26 cellular contexts compared by ENCODE assay signal in genomic region chrX:103704863-103705262, GRCh38. TPM values are rescaled to one million over a fixed set of nuclear protein-coding genes. Genes with fewer than 3 reads are reported as not detected.
"Had no signal": no experiment of that assay in that cellular context is flagged by ENCODE, and none has a peak within 500 bp of the region (broad histone marks: within the 10 kb centered on the region; RNA-seq: fewer than 3 reads in every experiment).

No MANE protein-coding gene starts in this region.

- H3K36me3 ChIP-seq: brain microvascular endothelial cell, gastrocnemius medialis, tibial artery had no signal

- H3K27me3 ChIP-seq: brain microvascular endothelial cell, gastrocnemius medialis, hepatocyte, tibial artery had no signal

- H3K4me1 ChIP-seq: gastrocnemius medialis, tibial artery had no signal

- H3K9me3 ChIP-seq: gastrocnemius medialis, mucosa of descending colon, SK-N-SH, tibial artery had no signal

- H3K4me3 ChIP-seq: gastrocnemius medialis, hepatocyte, mucosa of descending colon, smooth muscle cell, tibial artery had no signal

- H3K27ac ChIP-seq: brain microvascular endothelial cell, gastrocnemius medialis, hepatocyte, tibial artery had no signal

- ATAC-seq: activated CD8-positive, alpha-beta memory T cell treated with anti-CD3 and anti-CD28 coated beads, Interleukin-2, amount 10 ng/mL, durations not matched to agents 7 days and 5 days; activated T-helper 17 cell treated with anti-CD3 and anti-CD28 coated beads, Interleukin-2, amount 50 U/mL, for 72 hours; esophagus mucosa; gastrocnemius medialis; left ventricle myocardium superior; mucosa of descending colon; sciatic nerve had no signal

- DNase-seq: activated B cell treated with CpG ODN at 0.5 μM for 24 hours; activated CD4-positive, alpha-beta memory T cell treated with anti-CD3 and anti-CD28 coated beads, Interleukin-2, amount 10 ng/mL, durations not matched to agents 7 days and 5 days; activated CD4-positive, alpha-beta T cell treated with anti-CD3 and anti-CD28 coated beads for 4 hours; activated CD8-positive, alpha-beta memory T cell treated with anti-CD3 and anti-CD28 coated beads, Interleukin-2, amount 10 ng/mL, durations not matched to agents 7 days and 5 days; activated naive CD4-positive, alpha-beta T cell; activated naive CD8-positive, alpha-beta T cell treated with anti-CD3 and anti-CD28 coated beads for 36 hours; activated T-cell treated with anti-CD3 and anti-CD28 coated beads, Interleukin-2, amount 50 U/mL, for 1 hour; amniotic stem cell; brain microvascular endothelial cell; effector CD8-positive, alpha-beta T cell; gastrocnemius medialis; left ventricle myocardium superior; mucosa of descending colon; naive B cell; SK-N-SH; stimulated activated CD4-positive, alpha-beta T cell treated with anti-CD3 and anti-CD28 coated beads, Interleukin-4, amount 100 ng/mL, for 1 hour; tibial artery had no signal

RNA-seq across cellular contexts. Expression of gene TMEM31, which starts 5.8 kb away (rescaled TPM):
- total RNA-seq: activated B cell treated with CpG ODN at 0.5 μM for 24 hours; activated CD4-positive, alpha-beta memory T cell treated with anti-CD3 and anti-CD28 coated beads, Interleukin-2, amount 10 ng/mL, durations not matched to agents 7 days and 5 days; activated CD8-positive, alpha-beta memory T cell treated with anti-CD3 and anti-CD28 coated beads, Interleukin-2, amount 10 ng/mL, durations not matched to agents 7 days and 5 days; activated naive CD8-positive, alpha-beta T cell treated with anti-CD3 and anti-CD28 coated beads for 36 hours; activated T-helper 17 cell treated with anti-CD3 and anti-CD28 coated beads, Interleukin-2, amount 50 U/mL, for 72 hours; esophagus mucosa; gastrocnemius medialis; hepatocyte; kidney epithelial cell; left ventricle myocardium superior; osteocyte; pulmonary artery endothelial cell; smooth muscle cell; urinary bladder had no signal
- polyA plus RNA-seq: SK-N-SH, urinary bladder had no signal
